In the genomic region with DNA sequence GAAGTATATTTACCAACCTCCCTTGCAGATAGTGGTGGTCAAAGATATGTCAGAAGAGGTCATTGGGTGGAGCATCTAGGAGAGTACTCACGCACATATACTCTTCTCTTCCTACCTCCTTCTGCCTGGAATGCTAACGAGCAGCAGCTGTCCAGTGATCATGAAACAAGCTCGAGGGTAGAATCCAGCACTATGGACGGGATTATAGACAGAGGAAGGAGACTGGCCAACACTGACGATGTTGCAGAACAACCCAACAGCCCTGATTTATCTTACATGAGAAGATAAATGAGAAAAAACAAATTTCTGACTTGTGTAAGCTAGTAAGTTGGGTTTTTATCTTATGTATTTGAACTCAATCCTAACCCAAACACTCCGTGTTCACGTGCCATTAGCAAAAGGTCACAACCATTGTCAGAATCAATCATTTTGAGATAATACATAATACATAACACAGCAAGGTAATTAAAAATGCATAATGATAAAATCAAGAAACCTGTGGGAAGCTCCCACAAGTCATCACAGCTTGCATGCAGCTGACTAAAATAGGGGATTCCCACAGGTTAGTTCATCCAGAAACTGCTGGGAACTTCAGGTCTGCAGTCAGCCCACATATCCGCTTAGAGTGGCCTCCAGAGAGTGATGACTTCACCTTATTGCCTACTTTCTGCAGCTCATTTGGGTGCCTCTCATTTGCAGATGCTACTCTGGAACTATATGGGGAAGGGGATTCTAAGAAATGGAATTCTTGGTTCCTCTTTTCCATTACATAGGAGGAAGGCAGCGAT, we compare ENCODE assay signal across 9 cellular contexts.
DNase-seq lines count a peak whose midpoint lies in the region; ATAC-seq and TF ChIP-seq lines count a peak whose summit lies in the region.
"Had no signal": no experiment of that assay in that cellular context is flagged by ENCODE, and none has a peak within 500 bp of the region (broad histone marks: within the 10 kb centered on the region; RNA-seq: fewer than 3 reads in every experiment).

No MANE protein-coding gene starts in this region.

- no peaks in the 10 kb centered on the region for H3K27me3 ChIP-seq in OCI-LY3 (ENCODE audit: low read depth, low read length)

- H3K9me3 ChIP-seq in OCI-LY3 (ENCODE audit: insufficient read depth, low read length): peaks cover 13% of the 10 kb centered on the region; the same call in 1 of the 2 replicates

- peak overlapping the region; percentile 64 for H3K4me3 ChIP-seq in OCI-LY3 (ENCODE audit: low read length)

- ATAC-seq in HG02642 (IDR thresholded peaks at IDR 0.05; ENCODE audit: poor library complexity, unreplicated experiment): peak; percentile 86

- H3K4me1 ChIP-seq in OCI-LY3 (ENCODE audit: low read length): peaks cover 48% of the 10 kb centered on the region

- no peaks in the 10 kb centered on the region for H4K20me1 ChIP-seq in OCI-LY3 (ENCODE audit: insufficient read depth, low read length)

- peak overlapping the region; percentile 92 for H3K9ac ChIP-seq in OCI-LY3 (ENCODE audit: low read length)

- H3K4me2 ChIP-seq in OCI-LY3 (ENCODE audit: low read length): peak overlapping the region; percentile 89

- peak overlapping the region; percentile 94 for H3K27ac ChIP-seq in OCI-LY3 (ENCODE audit: low read length)

- no peaks in the 10 kb centered on the region for H3K79me2 ChIP-seq in OCI-LY3 (ENCODE audit: low read length)

- no peak overlapping the region for H2AFZ ChIP-seq in OCI-LY3 (ENCODE audit: low read depth, low read length)

- no peak for TF ChIP-seq CTCF in OCI-LY3 (IDR thresholded peaks at IDR 0.05; ENCODE audit: low read depth, low read length)

- peak; percentile 60 for DNase-seq in activated CD4-positive, alpha-beta T cell treated with anti-CD3 and anti-CD28 coated beads for 48 hours
- DNase-seq in activated CD4-positive, alpha-beta T cell treated with anti-CD3 and anti-CD28 coated beads, Interleukin-2, amount 50 U/mL, for 4 hours: no peak
- peak in 2 of 3 experiments; percentile 10 to 42 for DNase-seq in stimulated activated CD4-positive, alpha-beta T cell treated with anti-CD3 and anti-CD28 coated beads, TNF-alpha, amount 100 ng/mL, for 24 hours (ENCODE audit: low read depth in 3 of 3)
- DNase-seq in NCI-H1694 (lab: John Stamatoyannopoulos, UW): no peak
- no peak for DNase-seq in globus pallidus (ENCODE audit: low spot score)
- DNase-seq in DMS 273 treated with DMSO at 0.1 percent for 48 hours (lab: John Stamatoyannopoulos, UW): no peak
- DNase-seq: effector CD4-positive, alpha-beta T cell had no signal

- peaks cover 11% of the 10 kb centered on the region for H3K36me3 ChIP-seq in OCI-LY3 (replicated peaks; ENCODE audit: low read depth, low read length)

Comparison
In these comparisons a context has a peak if more than half of its experiments do, and no peak if none do; other contexts are left out.
1. DNase-seq: peak in activated CD4-positive, alpha-beta T cell treated with anti-CD3 and anti-CD28 coated beads for 48 hours (single experiment) and stimulated activated CD4-positive, alpha-beta T cell treated with anti-CD3 and anti-CD28 coated beads, TNF-alpha, amount 100 ng/mL, for 24 hours (2 of 3); none in activated CD4-positive, alpha-beta T cell treated with anti-CD3 and anti-CD28 coated beads, Interleukin-2, amount 50 U/mL, for 4 hours (0 of 2), NCI-H1694 (single experiment), globus pallidus (single experiment) and DMS 273 treated with DMSO at 0.1 percent for 48 hours (single experiment).